In genomic region chr10:87436104-87436503, GRCh38 we compare ENCODE assay signal across 8 cellular contexts.
A peak's percentile ranks its signal among the peaks of the same experiment; 100 is the strongest.
DNase-seq lines count a peak whose midpoint lies in the region; ATAC-seq and TF ChIP-seq lines count a peak whose summit lies in the region.
"Not testable (repeated sequence)": the region's sequence is repeated elsewhere in the genome, so short reads cannot be mapped to it uniquely, and the experiment has no call there.

No MANE protein-coding gene starts in this region.

- peak; percentile 82 for ATAC-seq in GM21360 (IDR thresholded peaks at IDR 0.05; ENCODE audit: unreplicated experiment)
- ATAC-seq in HG02885 (IDR thresholded peaks at IDR 0.05; ENCODE audit: poor library complexity, unreplicated experiment) = peak; percentile 90
- peak; percentile 95 for ATAC-seq in IMR-90 (ENCODE audit: low read depth)
- peak; percentile 95 for ATAC-seq in mucosa of descending colon
- ATAC-seq in stimulated activated naive B cell treated with anti-CD40 and anti-IgM and Interleukin-4, amounts not matched to agents 10 μg/mL and 1 μg/mL and 100 μg/mL, for 72 hours (replicated peaks) = peak; percentile 96 to 99

- H4K8ac ChIP-seq in IMR-90 (ENCODE audit: low read depth in 2 of 2, low read length in 2 of 2) = not testable (repeated sequence)

- no CpG with 5 or more reads among the region's 14 CpGs for WGBS in IMR-90 (ENCODE audit: extremely low coverage in 2 of 2, insufficient read length in 1 of 2), 2 experiments
- WGBS in esophagus muscularis mucosa = no CpG with 5 or more reads among the region's 14 CpGs

- not testable (repeated sequence) for H3K14ac ChIP-seq in IMR-90 (replicated peaks; ENCODE audit: low read depth, low read length)

- H4K20me1 ChIP-seq in IMR-90 (ENCODE audit: insufficient read depth, low read length) = not testable (repeated sequence)

- not testable (repeated sequence) for H3K4ac ChIP-seq in IMR-90 (ENCODE audit: low read depth, low read length)

- intact Hi-C loops in IMR-90 (cut with micrococcal nuclease); esophagus muscularis mucosa (cut with DNase I); mucosa of descending colon (cut with DNase I, micrococcal nuclease): not testable (repeated sequence)

- H3K27me3 ChIP-seq in IMR-90 (ENCODE audit: control insufficient read depth, insufficient read depth, low read length); esophagus muscularis mucosa: not testable (repeated sequence)

- not testable (repeated sequence) for H2BK15ac ChIP-seq in IMR-90 (ENCODE audit: low read depth, low read length)

- POLR2A ChIA-PET in IMR-90 (lab: Charles Lee; ENCODE audit: unreplicated experiment) = not testable (repeated sequence)

- not testable (repeated sequence) for H3K4me3 ChIP-seq in IMR-90 (ENCODE audit: insufficient read depth, low read depth, low read length); esophagus muscularis mucosa; mucosa of descending colon

- H3K27me3 Mint-ChIP-seq in stimulated activated naive B cell treated with anti-CD40 and anti-IgM and Interleukin-4, amounts not matched to agents 10 μg/mL and 1 μg/mL and 100 μg/mL, for 72 hours = not testable (repeated sequence)

- H3K79me1 ChIP-seq in IMR-90 (ENCODE audit: low read depth in 1 of 2, low read length in 2 of 2) = not testable (repeated sequence)

- not testable (repeated sequence) for H3K27ac ChIP-seq in IMR-90 (ENCODE audit: insufficient read depth, low read length); esophagus muscularis mucosa (replicated peaks in 1 of 4)

- not testable (repeated sequence) for H3K9me3 Mint-ChIP-seq in stimulated activated naive B cell treated with anti-CD40 and anti-IgM and Interleukin-4, amounts not matched to agents 10 μg/mL and 1 μg/mL and 100 μg/mL, for 72 hours

- DNase-seq in GM10266 (ENCODE audit: extremely low spot score); IMR-90; esophagus muscularis mucosa (ENCODE audit: extremely low spot score): not testable (repeated sequence)
- peak; percentile 0 for DNase-seq in activated T-cell treated with anti-CD3 and anti-CD28 coated beads for 4 hours
- peak in 2 of 3 donors; percentile 27 to 55 for DNase-seq in mucosa of descending colon
- peak; percentile 8 for DNase-seq in stimulated activated naive B cell treated with anti-CD40 and anti-IgM and Interleukin-4, amounts not matched to agents 10 μg/mL and 1 μg/mL and 100 μg/mL, for 72 hours

- dilution Hi-C loops in IMR-90 (cut with HindIII; ENCODE audit: low sequenced_read_pairs, unreplicated experiment) = not testable (repeated sequence)

- H2BK5ac ChIP-seq in IMR-90 (ENCODE audit: low read depth, low read length, poor library complexity, severe bottlenecking) = not testable (repeated sequence)

- BruUV-seq in IMR-90 (replicated peaks; lab: Mats Ljungman, UMichigan) = not testable (repeated sequence)

- TF ChIP-seq CTCF in GM10266 (IDR thresholded peaks at IDR 0.05; ENCODE audit: control insufficient read depth, insufficient read depth, low read depth, missing control alignments) (peak; percentile 27), esophagus muscularis mucosa (IDR thresholded peaks at IDR 0.05) (peak; percentile 14 to 29 (median 24))
- not testable (repeated sequence) for TF ChIP-seq CTCF in IMR-90 (conservative IDR thresholded peaks at IDR 0.05; ENCODE audit: low read depth, low read length); mucosa of descending colon (IDR thresholded peaks at IDR 0.05)

- H3K9me1 ChIP-seq in IMR-90 (ENCODE audit: insufficient read depth, low read length) = not testable (repeated sequence)

- in situ Hi-C loops in IMR-90 (cut with MboI; ENCODE audit: low sequenced_read_pairs) = not testable (repeated sequence)

- H3K9me3 ChIP-seq in IMR-90 (ENCODE audit: control insufficient read depth, insufficient read depth, low read length); esophagus muscularis mucosa; mucosa of descending colon: not testable (repeated sequence)

- H2AFZ ChIP-seq in IMR-90 (replicated peaks; ENCODE audit: low read length, poor library complexity) = not testable (repeated sequence)

- CTCF ChIA-PET in IMR-90 (lab: Yijun Ruan, JAX) = not testable (repeated sequence)

- H3K4me1 Mint-ChIP-seq in stimulated activated naive B cell treated with anti-CD40 and anti-IgM and Interleukin-4, amounts not matched to agents 10 μg/mL and 1 μg/mL and 100 μg/mL, for 72 hours = not testable (repeated sequence)

- H2BK120ac ChIP-seq in IMR-90 (ENCODE audit: low read depth, low read length) = not testable (repeated sequence)

- not testable (repeated sequence) for H2BK20ac ChIP-seq in IMR-90 (ENCODE audit: low read depth, low read length)

- H3K4me2 ChIP-seq in IMR-90 (ENCODE audit: low read depth, low read length) = not testable (repeated sequence)

- H3K18ac ChIP-seq in IMR-90 (ENCODE audit: low read depth, low read length) = not testable (repeated sequence)

- not testable (repeated sequence) for H3K36me3 ChIP-seq in IMR-90 (ENCODE audit: control insufficient read depth, insufficient read depth, low read length); esophagus muscularis mucosa; mucosa of descending colon (ENCODE audit: low read depth)

- TF ChIP-seq EP300 in esophagus muscularis mucosa (IDR thresholded peaks at IDR 0.05) = not testable (repeated sequence)

- H3K23ac ChIP-seq in IMR-90 (ENCODE audit: low read depth, low read length) = not testable (repeated sequence)

- not testable (repeated sequence) for H3K36me3 Mint-ChIP-seq in stimulated activated naive B cell treated with anti-CD40 and anti-IgM and Interleukin-4, amounts not matched to agents 10 μg/mL and 1 μg/mL and 100 μg/mL, for 72 hours

- H3K4me1 ChIP-seq in IMR-90 (ENCODE audit: control insufficient read depth, insufficient read depth, low read length); esophagus muscularis mucosa; mucosa of descending colon (ENCODE audit: low read depth): not testable (repeated sequence)

- not testable (repeated sequence) for TF ChIP-seq POLR2A in IMR-90 (IDR thresholded peaks at IDR 0.05; ENCODE audit: low read depth, low read length); esophagus muscularis mucosa (IDR thresholded peaks at IDR 0.05; ENCODE audit: low read depth)

- TF ChIP-seq RAD21 in IMR-90 (IDR thresholded peaks at IDR 0.05; ENCODE audit: low read length) = not testable (repeated sequence)

- not testable (repeated sequence) for H3K56ac ChIP-seq in IMR-90 (ENCODE audit: extremely low read depth, insufficient read depth, low read length)

- H4K5ac ChIP-seq in IMR-90 (ENCODE audit: low read depth, low read length) = not testable (repeated sequence)

- H3K27ac Mint-ChIP-seq in stimulated activated naive B cell treated with anti-CD40 and anti-IgM and Interleukin-4, amounts not matched to agents 10 μg/mL and 1 μg/mL and 100 μg/mL, for 72 hours = not testable (repeated sequence)

- H3K9ac ChIP-seq in IMR-90 (ENCODE audit: low read depth, low read length) = not testable (repeated sequence)

- not testable (repeated sequence) for H4K91ac ChIP-seq in IMR-90 (ENCODE audit: insufficient read depth, low read depth, low read length)

- not testable (repeated sequence) for H3K4me3 Mint-ChIP-seq in stimulated activated naive B cell treated with anti-CD40 and anti-IgM and Interleukin-4, amounts not matched to agents 10 μg/mL and 1 μg/mL and 100 μg/mL, for 72 hours

- not testable (repeated sequence) for H2AK9ac ChIP-seq in IMR-90 (replicated peaks; ENCODE audit: low read depth, low read length, poor library complexity)

- not testable (repeated sequence) for H2AK5ac ChIP-seq in IMR-90 (ENCODE audit: low read depth, low read length)
